Comparison of ENCODE assay signal across 8 cellular contexts in the genomic region with DNA sequence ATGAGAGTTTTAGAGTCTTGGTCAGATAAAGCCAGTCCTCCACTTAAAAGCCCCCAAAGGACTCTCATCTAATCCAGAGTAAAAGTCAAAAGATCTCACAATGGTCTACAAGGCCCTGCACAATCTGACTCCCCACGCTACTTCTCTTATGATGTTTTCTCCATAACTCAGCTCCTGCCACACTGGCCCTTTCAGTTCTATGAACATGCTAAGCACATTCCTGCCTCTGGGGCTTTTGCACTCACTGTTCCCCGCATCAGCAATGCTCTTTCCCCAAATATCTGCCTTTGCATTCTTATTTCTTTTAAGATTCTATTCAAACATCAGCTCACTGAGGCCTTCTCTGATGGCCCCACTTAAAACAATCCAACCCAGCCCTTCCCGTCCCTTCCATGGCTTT. TPM values are rescaled to one million over a fixed set of nuclear protein-coding genes. Genes with fewer than 3 reads are reported as not detected.
DNase-seq lines count a peak whose midpoint lies in the region; ATAC-seq and TF ChIP-seq lines count a peak whose summit lies in the region.
"Not testable (repeated sequence)": the region's sequence is repeated elsewhere in the genome, so short reads cannot be mapped to it uniquely, and the experiment has no call there.

No MANE protein-coding gene starts in this region.

- H3K27ac ChIP-seq in C4-2B, brain microvascular endothelial cell: not testable (repeated sequence)
- peak overlapping the region in 1 of 4 donors; percentile 53 for H3K27ac ChIP-seq in tibial nerve

- H3K36me3 ChIP-seq in brain microvascular endothelial cell (replicated peaks); tibial nerve: not testable (repeated sequence)

- TF ChIP-seq CTCF in C4-2B (conservative IDR thresholded peaks at IDR 0.05): peak; percentile 45
- TF ChIP-seq CTCF in HFF-Myc (IDR thresholded peaks at IDR 0.05; ENCODE audit: low read depth, low read length, missing control alignments): peak; percentile 52
- peak; percentile 72 for TF ChIP-seq CTCF in brain microvascular endothelial cell (IDR thresholded peaks at IDR 0.05; ENCODE audit: low read depth, low read length, missing control alignments)
- peak; percentile 57 for TF ChIP-seq CTCF in fibroblast of the aortic adventitia (IDR thresholded peaks at IDR 0.05; ENCODE audit: insufficient read depth, low read length)
- TF ChIP-seq CTCF in omental fat pad (IDR thresholded peaks at IDR 0.05): not testable (repeated sequence)
- peak; percentile 24 to 51 (median 41) for TF ChIP-seq CTCF in tibial nerve (IDR thresholded peaks at IDR 0.05)

- peak; percentile 59 for ATAC-seq in left colon
- ATAC-seq in omental fat pad (ENCODE audit: low FRiP score): peak; percentile 61

- intact Hi-C loops in left colon (cut with DNase I, micrococcal nuclease): not testable (repeated sequence)

- H3K4me1 ChIP-seq in tibial nerve: peaks cover 0 to 65% (median 5%) of the 10 kb centered on the region in 4 donors

- in situ Hi-C loops in SK-MEL-5 (cut with HindIII; ENCODE audit: low pct_unique_long_range_greater_than_20kb, low sequenced_read_pairs); brain microvascular endothelial cell (cut with HindIII; ENCODE audit: low pct_ligation_motif_present, low sequenced_read_pairs): not testable (repeated sequence)

- not testable (repeated sequence) for H3K9me3 ChIP-seq in tibial nerve

- DNase-seq in HFF-Myc (ENCODE audit: extremely low read depth, low read depth); left colon; omental fat pad (ENCODE audit: low spot score): not testable (repeated sequence)
- DNase-seq in SK-MEL-5 (ENCODE audit: low read depth, low spot score): peak; percentile 86
- peak; percentile 47 for DNase-seq in brain microvascular endothelial cell
- peak; percentile 57 for DNase-seq in fibroblast of the aortic adventitia (ENCODE audit: low read depth)
- DNase-seq in tibial nerve (ENCODE audit: low spot score in 2 of 2): peak in 1 of 2 donors; percentile 48

- not testable (repeated sequence) for TF ChIP-seq POLR2A in tibial nerve (IDR thresholded peaks at IDR 0.05)

- WGBS in tibial nerve, 2 donors: 40% methylated on average over 3 of the region's 3 CpGs

- TF ChIP-seq EP300 in tibial nerve (IDR thresholded peaks at IDR 0.05): not testable (repeated sequence)

- not testable (repeated sequence) for H3K27me3 ChIP-seq in brain microvascular endothelial cell (replicated peaks); tibial nerve

- H3K4me3 ChIP-seq in HFF-Myc (replicated peaks; ENCODE audit: low read depth, low read length); brain microvascular endothelial cell (ENCODE audit: low read depth, low read length); fibroblast of the aortic adventitia (ENCODE audit: low read depth, low read length); tibial nerve: not testable (repeated sequence)

RNA-seq across cellular contexts. Expression of gene KMT2C, which starts 41.6 kb away (rescaled TPM):
- 14.6 and 15.6 TPM in 2 replicates for total RNA-seq in SK-MEL-5 (2014; rRNA removed; shearing (Covaris generic))
- 20.7 TPM in 2 replicates for polyA plus RNA-seq in SK-MEL-5 (2015; cell fraction: cytosol; rRNA removed)
- polyA plus RNA-seq in SK-MEL-5 (2015; cell fraction: nucleus; rRNA removed): 29.3 and 30.4 TPM in 2 replicates
- total RNA-seq in fibroblast of the aortic adventitia (ENCODE audit: low replicate concordance): 34.3 and 43.8 TPM in 2 replicates
- 10 to 100 TPM; 78.4 to 81.1 TPM for total RNA-seq in left colon
- total RNA-seq in omental fat pad: 10 to 100 TPM; 52.5 to 84.3 (median 59.2) TPM
- total RNA-seq in tibial nerve: 10 to 100 TPM; 63.2 to 86.1 (median 69.4) TPM
